Comparison of ENCODE assay signal across 24 cellular contexts in the genomic region with DNA sequence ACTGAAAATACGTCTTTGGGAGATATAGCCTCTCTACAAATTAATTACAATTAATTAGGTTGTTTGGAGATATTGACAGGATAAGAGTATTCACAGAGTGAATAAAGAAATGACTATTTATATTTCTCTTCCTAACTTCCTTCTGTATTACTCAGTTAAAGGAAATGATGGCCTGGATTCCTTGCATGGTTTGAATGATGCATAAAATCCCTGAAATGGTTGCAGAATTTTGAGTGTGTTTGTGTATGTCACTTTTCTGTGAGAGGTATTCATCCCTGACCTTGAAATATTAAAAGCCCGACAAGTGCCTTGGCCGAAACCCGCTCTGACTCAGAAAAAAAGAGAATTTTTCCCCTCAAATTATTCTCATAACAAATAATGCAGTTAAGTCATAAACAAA.
DNase-seq lines count a peak whose midpoint lies in the region; ATAC-seq and TF ChIP-seq lines count a peak whose summit lies in the region.
"Had no signal": no experiment of that assay in that cellular context is flagged by ENCODE, and none has a peak within 500 bp of the region (broad histone marks: within the 10 kb centered on the region; RNA-seq: fewer than 3 reads in every experiment).

No MANE protein-coding gene starts in this region.

- DNase-seq in AG08396 (ENCODE audit: low spot score): peak; percentile 2
- peak; percentile 47 for DNase-seq in GM23248
- peak; percentile 10 for DNase-seq in astrocyte of the spinal cord (ENCODE audit: low read depth, low spot score)
- DNase-seq in hepatic stellate cell (ENCODE audit: low spot score): peak; percentile 6
- DNase-seq in activated CD8-positive, alpha-beta T cell treated with anti-CD3 and anti-CD28 coated beads for 36 hours: no peak
- no peak for DNase-seq in effector memory CD4-positive, alpha-beta T cell
- DNase-seq in NK-92 treated with Interleukin-12 subunit alpha and Interleukin-12 subunit beta, amount 100 ng/mL, for 24 hours (lab: John Stamatoyannopoulos, UW): no peak
- DNase-seq in central memory CD4-positive, alpha-beta T cell: no peak
- DNase-seq: 8988T; CD4-positive, alpha-beta T cell; COR-L47; DMS79; GOT3; HCEC 1CT; MV-4-11; NCI-H1105 treated with DMSO at 0.1 percent for 48 hours; NCI-H1694 treated with DMSO at 0.1 percent for 48 hours; NCI-H2081 treated with DMSO at 0.1 percent for 48 hours; NCI-H446; NCI-H526 treated with DMSO at 0.1 percent for 48 hours; PC-3; Right ventricle myocardium superior had no signal

- H3K4me3 ChIP-seq in GM23248: no peak overlapping the region
- H3K4me3 ChIP-seq in astrocyte of the spinal cord (ENCODE audit: low read depth, low read length): no peak overlapping the region
- H3K4me3 ChIP-seq in effector memory CD4-positive, alpha-beta T cell (ENCODE audit: insufficient read depth, low read depth, low read length, poor library complexity, severe bottlenecking): no peak overlapping the region
- H3K4me3 ChIP-seq: BLaER1 had no signal

- no peak overlapping the region for H3K27ac Mint-ChIP-seq in activated CD8-positive, alpha-beta T cell treated with anti-CD3 and anti-CD28 coated beads for 36 hours
- H3K27ac Mint-ChIP-seq: CD4-positive, alpha-beta T cell; IgD-negative memory B cell had no signal

- TF ChIP-seq CTCF in astrocyte of the spinal cord (IDR thresholded peaks at IDR 0.05; ENCODE audit: low read depth, low read length): no peak
- TF ChIP-seq CTCF in activated CD8-positive, alpha-beta T cell treated with anti-CD3 and anti-CD28 coated beads for 36 hours (IDR thresholded peaks at IDR 0.05): no peak

- intact Hi-C loops in activated CD8-positive, alpha-beta T cell treated with anti-CD3 and anti-CD28 coated beads for 36 hours (cut with micrococcal nuclease): no loop called here

- H3K4me3 Mint-ChIP-seq in activated CD8-positive, alpha-beta T cell treated with anti-CD3 and anti-CD28 coated beads for 36 hours: no peak overlapping the region
- H3K4me3 Mint-ChIP-seq: CD4-positive, alpha-beta T cell; IgD-negative memory B cell had no signal

- H3K9me2 ChIP-seq in GM23248 (ENCODE audit: insufficient read depth): no peaks in the 10 kb centered on the region

- peak overlapping the region; percentile 2 for H3K4me2 ChIP-seq in GM23248 (ENCODE audit: unreplicated experiment)
- H3K4me2 ChIP-seq: BLaER1 had no signal

- H3K9me3 ChIP-seq in GM23248 (ENCODE audit: low read depth): no peaks in the 10 kb centered on the region
- no peaks in the 10 kb centered on the region for H3K9me3 ChIP-seq in effector memory CD4-positive, alpha-beta T cell (ENCODE audit: control insufficient read depth, low read length)
- H3K9me3 ChIP-seq: BLaER1 had no signal

- 94 to 95% methylated on average over 4 of the region's 4 CpGs for WGBS in GM23248 (ENCODE audit: low coverage in 1 of 2, low lambda C conversion rate in 2 of 2, missing lambda C conversion rate in 2 of 2), 2 experiments

- H3F3A ChIP-seq in GM23248 (ENCODE audit: insufficient read depth): no peaks in the 10 kb centered on the region; the same call in 1 of the 2 replicates

- no peak overlapping the region for H2AFZ ChIP-seq in GM23248

- peaks cover 10% of the 10 kb centered on the region for H3K4me1 ChIP-seq in GM23248 (ENCODE audit: insufficient read depth)
- no peaks in the 10 kb centered on the region for H3K4me1 ChIP-seq in effector memory CD4-positive, alpha-beta T cell (ENCODE audit: control insufficient read depth, insufficient read depth, low read length, poor library complexity, severe bottlenecking)
- H3K4me1 ChIP-seq: BLaER1 had no signal

- H4K20me1 ChIP-seq in GM23248 (ENCODE audit: insufficient read depth): no peaks in the 10 kb centered on the region
- H4K20me1 ChIP-seq: BLaER1 had no signal

- no peaks in the 10 kb centered on the region for H3K9me3 Mint-ChIP-seq in activated CD8-positive, alpha-beta T cell treated with anti-CD3 and anti-CD28 coated beads for 36 hours
- H3K9me3 Mint-ChIP-seq: CD4-positive, alpha-beta T cell; IgD-negative memory B cell had no signal

- 0 out of 2 replicates have a peak overlapping the region, but pooled peaks have one; percentile 6 for H3K27ac ChIP-seq in GM23248
- H3K27ac ChIP-seq in effector memory CD4-positive, alpha-beta T cell (ENCODE audit: insufficient read depth, low read length, poor library complexity, severe bottlenecking): no peak overlapping the region
- H3K27ac ChIP-seq: BLaER1 had no signal

- H3K36me3 Mint-ChIP-seq in activated CD8-positive, alpha-beta T cell treated with anti-CD3 and anti-CD28 coated beads for 36 hours (ENCODE audit: low read depth): peaks cover 28% of the 10 kb centered on the region

- in situ Hi-C loops in GM23248 (cut with MboI) (no loop called here), astrocyte of the spinal cord (cut with HindIII; ENCODE audit: low sequenced_read_pairs) (no loop called here)

- no peak overlapping the region for H3K9ac ChIP-seq in GM23248
- H3K9ac ChIP-seq: BLaER1 had no signal

- peaks cover 18% of the 10 kb centered on the region for H3K36me3 ChIP-seq in GM23248 (ENCODE audit: low read depth)
- peaks cover 13% of the 10 kb centered on the region for H3K36me3 ChIP-seq in effector memory CD4-positive, alpha-beta T cell (ENCODE audit: control insufficient read depth, insufficient read depth, low read length)

- no peaks in the 10 kb centered on the region for H3K27me3 ChIP-seq in GM23248 (replicated peaks; ENCODE audit: insufficient read depth)
- H3K27me3 ChIP-seq in effector memory CD4-positive, alpha-beta T cell (replicated peaks; ENCODE audit: control insufficient read depth, insufficient read depth, low read length, poor library complexity, severe bottlenecking): no peaks in the 10 kb centered on the region
- H3K27me3 ChIP-seq: BLaER1 had no signal

- peaks cover 13% of the 10 kb centered on the region for H3K4me1 Mint-ChIP-seq in activated CD8-positive, alpha-beta T cell treated with anti-CD3 and anti-CD28 coated beads for 36 hours (ENCODE audit: low read depth)
- H3K4me1 Mint-ChIP-seq: IgD-negative memory B cell had no signal

- no peak for ATAC-seq in activated CD8-positive, alpha-beta T cell treated with anti-CD3 and anti-CD28 coated beads for 36 hours
- ATAC-seq: PC-3 had no signal

- no peaks in the 10 kb centered on the region for H3K27me3 Mint-ChIP-seq in activated CD8-positive, alpha-beta T cell treated with anti-CD3 and anti-CD28 coated beads for 36 hours
- H3K27me3 Mint-ChIP-seq: CD4-positive, alpha-beta T cell; IgD-negative memory B cell had no signal

- POLR2A ChIA-PET in activated CD8-positive, alpha-beta T cell treated with anti-CD3 and anti-CD28 coated beads for 36 hours (lab: Charles Lee): no interaction called here

- no peaks in the 10 kb centered on the region for H3K79me2 ChIP-seq in GM23248 (ENCODE audit: insufficient read depth)

- CTCF ChIA-PET in activated CD8-positive, alpha-beta T cell treated with anti-CD3 and anti-CD28 coated beads for 36 hours (lab: Charles Lee): no interaction called here

Comparison
In these comparisons a context has a peak if more than half of its experiments do, and no peak if none do; other contexts are left out.
1. DNase-seq: peak in AG08396 (single experiment), GM23248 (single experiment), astrocyte of the spinal cord (single experiment) and hepatic stellate cell (single experiment); none in activated CD8-positive, alpha-beta T cell treated with anti-CD3 and anti-CD28 coated beads for 36 hours (single experiment), effector memory CD4-positive, alpha-beta T cell (0 of 3), NK-92 treated with Interleukin-12 subunit alpha and Interleukin-12 subunit beta, amount 100 ng/mL, for 24 hours (single experiment) and central memory CD4-positive, alpha-beta T cell (single experiment).